In genomic region chr14:66216763-66217162, GRCh38 we compare ENCODE assay signal across 22 cellular contexts.
"Had no signal": no experiment of that assay in that cellular context is flagged by ENCODE, and none has a peak within 500 bp of the region (broad histone marks: within the 10 kb centered on the region; RNA-seq: fewer than 3 reads in every experiment).

No MANE protein-coding gene starts in this region.

- DNase-seq: activated B cell treated with CpG ODN at 0.5 μM for 24 hours; activated CD4-positive, alpha-beta memory T cell treated with anti-CD3 and anti-CD28 coated beads, Interleukin-2, amount 10 ng/mL, durations not matched to agents 7 days and 5 days; activated CD4-positive, alpha-beta T cell treated with anti-CD3 and anti-CD28 coated beads for 4 hours; activated CD8-positive, alpha-beta memory T cell treated with anti-CD3 and anti-CD28 coated beads, Interleukin-2, amount 10 ng/mL, durations not matched to agents 7 days and 5 days; activated naive CD4-positive, alpha-beta T cell treated with anti-CD3 and anti-CD28 coated beads for 36 hours; activated T-cell treated with anti-CD3 and anti-CD28 coated beads, Interleukin-2, amount 50 U/mL, for 1 hour; body of pancreas; caudate nucleus; foreskin melanocyte; glutamatergic neuron; hypothalamus; kidney; left lung; mammary epithelial cell; stimulated activated CD4-positive, alpha-beta T cell treated with anti-CD3 and anti-CD28 coated beads, Interleukin-12 subunit alpha, Interleukin-12 subunit beta, amount 100 ng/mL, for 4 hours; stimulated activated CD4-positive, alpha-beta T cell treated with anti-CD3 and anti-CD28 coated beads, Interleukin-1b, Interleukin-23, amount 100 ng/mL, for 48 hours; stimulated activated CD8-positive, alpha-beta memory T cell treated with anti-CD3 and anti-CD28 coated beads, Interleukin-4, amount 100 ng/mL, for 48 hours; stimulated activated naive CD4-positive, alpha-beta T cell; thyroid gland; uterus had no signal

- H3K36me3 Mint-ChIP-seq: activated CD8-positive, alpha-beta memory T cell treated with anti-CD3 and anti-CD28 coated beads, Interleukin-2, amount 10 ng/mL, durations not matched to agents 7 days and 5 days had no signal

- ATAC-seq: activated CD8-positive, alpha-beta memory T cell treated with anti-CD3 and anti-CD28 coated beads, Interleukin-2, amount 10 ng/mL, durations not matched to agents 7 days and 5 days; body of pancreas; left lung had no signal

- H3K4me1 Mint-ChIP-seq: activated B cell treated with CpG ODN at 0.5 μM for 24 hours; activated CD4-positive, alpha-beta memory T cell treated with anti-CD3 and anti-CD28 coated beads, Interleukin-2, amount 10 ng/mL, durations not matched to agents 7 days and 5 days; activated CD8-positive, alpha-beta memory T cell treated with anti-CD3 and anti-CD28 coated beads, Interleukin-2, amount 10 ng/mL, durations not matched to agents 7 days and 5 days had no signal

- H3K27ac Mint-ChIP-seq: activated B cell treated with CpG ODN at 0.5 μM for 24 hours; activated CD4-positive, alpha-beta memory T cell treated with anti-CD3 and anti-CD28 coated beads, Interleukin-2, amount 10 ng/mL, durations not matched to agents 7 days and 5 days; activated CD8-positive, alpha-beta memory T cell treated with anti-CD3 and anti-CD28 coated beads, Interleukin-2, amount 10 ng/mL, durations not matched to agents 7 days and 5 days; activated naive CD4-positive, alpha-beta T cell treated with anti-CD3 and anti-CD28 coated beads for 36 hours; T-helper 2 cell treated with Interferon-gamma antibody and Interleukin-4, amounts not matched to agents 5 μg/mL and 100 μg/mL, for 36 hours had no signal

- H3K4me3 Mint-ChIP-seq: activated B cell treated with CpG ODN at 0.5 μM for 24 hours; activated CD4-positive, alpha-beta memory T cell treated with anti-CD3 and anti-CD28 coated beads, Interleukin-2, amount 10 ng/mL, durations not matched to agents 7 days and 5 days; activated CD8-positive, alpha-beta memory T cell treated with anti-CD3 and anti-CD28 coated beads, Interleukin-2, amount 10 ng/mL, durations not matched to agents 7 days and 5 days; activated naive CD4-positive, alpha-beta T cell treated with anti-CD3 and anti-CD28 coated beads for 36 hours; T-helper 2 cell treated with Interferon-gamma antibody and Interleukin-4, amounts not matched to agents 5 μg/mL and 100 μg/mL, for 36 hours had no signal

- H3K36me3 ChIP-seq: left lung, thyroid gland, uterus had no signal

- H3K9me3 ChIP-seq: thyroid gland, uterus had no signal

- H3K4me3 ChIP-seq: body of pancreas, left lung, thyroid gland, uterus had no signal

- H3K27me3 Mint-ChIP-seq: activated CD8-positive, alpha-beta memory T cell treated with anti-CD3 and anti-CD28 coated beads, Interleukin-2, amount 10 ng/mL, durations not matched to agents 7 days and 5 days had no signal

- H3K27me3 ChIP-seq: body of pancreas, left lung, thyroid gland, uterus had no signal

- H3K27ac ChIP-seq: body of pancreas, epithelial cell of prostate, left lung, thyroid gland, uterus had no signal

- H3K4me1 ChIP-seq: body of pancreas, left lung, thyroid gland, uterus had no signal
